ENCODE assay signal across 8 cellular contexts in the genomic region with DNA sequence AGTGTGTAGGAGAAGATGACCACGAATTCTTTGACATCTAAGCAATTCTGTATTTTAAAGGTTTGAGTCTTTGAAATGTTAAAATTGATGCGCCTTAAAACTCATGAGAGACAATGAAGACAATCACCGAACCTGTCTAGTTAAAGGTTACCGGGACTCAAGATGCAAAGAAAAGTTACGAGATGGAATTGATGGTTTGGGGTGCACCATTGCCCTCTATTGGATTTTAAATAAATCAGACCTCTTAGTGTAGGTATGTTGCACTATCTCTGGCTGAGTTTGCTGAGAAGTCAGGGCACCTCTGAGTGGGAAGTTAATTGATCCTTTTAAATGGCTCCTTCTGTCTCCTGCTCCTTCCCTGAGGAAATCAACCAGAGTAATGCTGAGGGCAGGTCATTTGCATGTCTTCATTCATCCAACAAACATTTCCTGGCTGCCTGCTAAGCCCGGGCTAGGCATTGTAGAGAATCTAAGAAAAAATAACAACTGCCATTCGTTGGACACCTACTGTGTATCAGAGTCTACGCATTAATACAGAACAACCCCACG. TPM values are rescaled to one million over a fixed set of nuclear protein-coding genes. Genes with fewer than 3 reads are reported as not detected.
DNase-seq lines count a peak whose midpoint lies in the region; ATAC-seq, FAIRE-seq and TF ChIP-seq lines count a peak whose summit lies in the region.
"Had no signal": no experiment of that assay in that cellular context is flagged by ENCODE, and none has a peak within 500 bp of the region (broad histone marks: within the 10 kb centered on the region; RNA-seq: fewer than 3 reads in every experiment).

No MANE protein-coding gene starts in this region.

- intact Hi-C loops in activated naive CD4-positive, alpha-beta T cell treated with anti-CD3 and anti-CD28 coated beads for 36 hours (cut with micrococcal nuclease): loop anchor here (1.0 to 10.0 kb wide), 6 partner anchors 10 to 1344 kb away; a partner anchor contains a TSS

- H3K4me3 Mint-ChIP-seq in activated naive CD4-positive, alpha-beta T cell treated with anti-CD3 and anti-CD28 coated beads for 36 hours: peak overlapping the region; percentile 33
- peak overlapping the region; percentile 80 to 84 for H3K4me3 Mint-ChIP-seq in stimulated activated naive CD8-positive, alpha-beta T cell treated with anti-CD3 and anti-CD28 coated beads, Interleukin-15, amount 100 ng/mL, for 72 hours
- no peak overlapping the region for H3K4me3 Mint-ChIP-seq in osteocyte (ENCODE audit: unreplicated experiment)

- no peaks in the 10 kb centered on the region for H3K27me3 Mint-ChIP-seq in activated naive CD4-positive, alpha-beta T cell treated with anti-CD3 and anti-CD28 coated beads for 36 hours (ENCODE audit: low read depth)
- no peaks in the 10 kb centered on the region for H3K27me3 Mint-ChIP-seq in stimulated activated naive CD8-positive, alpha-beta T cell treated with anti-CD3 and anti-CD28 coated beads, Interleukin-15, amount 100 ng/mL, for 72 hours
- peaks cover 54% of the 10 kb centered on the region for H3K27me3 Mint-ChIP-seq in osteocyte (ENCODE audit: unreplicated experiment)

- H3K4me1 Mint-ChIP-seq in activated naive CD4-positive, alpha-beta T cell treated with anti-CD3 and anti-CD28 coated beads for 36 hours (ENCODE audit: low read depth): peaks cover 93% of the 10 kb centered on the region
- H3K4me1 Mint-ChIP-seq in stimulated activated naive CD8-positive, alpha-beta T cell treated with anti-CD3 and anti-CD28 coated beads, Interleukin-15, amount 100 ng/mL, for 72 hours: peaks cover 98% of the 10 kb centered on the region
- no peaks in the 10 kb centered on the region for H3K4me1 Mint-ChIP-seq in osteocyte (ENCODE audit: unreplicated experiment)

- TF ChIP-seq CTCF in bronchial epithelial cell (IDR thresholded peaks at IDR 0.05; ENCODE audit: insufficient read depth, low read length, severe bottlenecking) (no peak), osteocyte (IDR thresholded peaks at IDR 0.05) (no peak)

- H3K27ac Mint-ChIP-seq in activated naive CD4-positive, alpha-beta T cell treated with anti-CD3 and anti-CD28 coated beads for 36 hours: peak overlapping the region; percentile 95
- peak overlapping the region in 1 of 2 donors; percentile 90 for H3K27ac Mint-ChIP-seq in stimulated activated naive CD8-positive, alpha-beta T cell treated with anti-CD3 and anti-CD28 coated beads, Interleukin-15, amount 100 ng/mL, for 72 hours
- no peak overlapping the region for H3K27ac Mint-ChIP-seq in osteocyte (ENCODE audit: unreplicated experiment)

- H3K27me3 ChIP-seq in bronchial epithelial cell (ENCODE audit: control insufficient read depth, insufficient read depth, low read length): peaks cover 4% of the 10 kb centered on the region

- H3K9me3 Mint-ChIP-seq in activated naive CD4-positive, alpha-beta T cell treated with anti-CD3 and anti-CD28 coated beads for 36 hours: no peaks in the 10 kb centered on the region
- no peaks in the 10 kb centered on the region for H3K9me3 Mint-ChIP-seq in stimulated activated naive CD8-positive, alpha-beta T cell treated with anti-CD3 and anti-CD28 coated beads, Interleukin-15, amount 100 ng/mL, for 72 hours
- H3K9me3 Mint-ChIP-seq in osteocyte (ENCODE audit: unreplicated experiment): no peaks in the 10 kb centered on the region

- H3K4me3 ChIP-seq in bronchial epithelial cell (ENCODE audit: low read depth, low read length): no peak overlapping the region

- FAIRE-seq in bronchial epithelial cell (lab: Jason Lieb, UNC): no peak

- ATAC-seq in stimulated activated naive CD8-positive, alpha-beta T cell treated with anti-CD3 and anti-CD28 coated beads, Interleukin-15, amount 100 ng/mL, for 72 hours: peak; percentile 52

- CTCF ChIA-PET in activated naive CD4-positive, alpha-beta T cell treated with anti-CD3 and anti-CD28 coated beads for 36 hours (lab: Charles Lee): interaction anchor here (2.8 kb wide), 2 partner anchors 8 to 84 kb away, joined by 20 to 23 read pairs; no protein-coding TSS in a partner anchor

- H3K36me3 ChIP-seq in bronchial epithelial cell (ENCODE audit: control insufficient read depth, insufficient read depth, low read length): no peaks in the 10 kb centered on the region
- H3K36me3 ChIP-seq: BE2C had no signal

- H3K36me3 Mint-ChIP-seq in activated naive CD4-positive, alpha-beta T cell treated with anti-CD3 and anti-CD28 coated beads for 36 hours (ENCODE audit: low read depth): no peaks in the 10 kb centered on the region
- H3K36me3 Mint-ChIP-seq in osteocyte (ENCODE audit: unreplicated experiment): no peaks in the 10 kb centered on the region

- no peak for DNase-seq in activated naive CD4-positive, alpha-beta T cell treated with anti-CD3 and anti-CD28 coated beads for 36 hours
- no peak for DNase-seq in activated naive CD4-positive, alpha-beta T cell (lab: John Stamatoyannopoulos, UW)
- DNase-seq in bronchial epithelial cell (ENCODE audit: low read depth) (peak; percentile 10), KG1 (lab: John Stamatoyannopoulos, UW) (no peak), osteocyte (ENCODE audit: extremely low spot score, unreplicated experiment) (no peak)
- no peak for DNase-seq in stimulated activated naive CD8-positive, alpha-beta T cell treated with anti-CD3 and anti-CD28 coated beads, Interleukin-15, amount 100 ng/mL, for 72 hours
- DNase-seq: activated gamma-delta T cell treated with Interleukin-2 at 50 U/mL for 16 hours, BE2C had no signal

RNA-seq across cellular contexts. Expression of a gene that starts 19.4 kb away (rescaled TPM):
- 1 to 10 TPM; 1.1 to 1.5 TPM for total RNA-seq in activated naive CD4-positive, alpha-beta T cell treated with anti-CD3 and anti-CD28 coated beads for 36 hours
- not detected in 2 replicates for total RNA-seq in bronchial epithelial cell
- not detected in 2 replicates for total RNA-seq in osteocyte

RNA-seq across cellular contexts. Expression of a gene that starts 39.9 kb away (rescaled TPM):
- total RNA-seq in activated naive CD4-positive, alpha-beta T cell treated with anti-CD3 and anti-CD28 coated beads for 36 hours: 10 to 100 TPM; 25.5 to 29.4 TPM
- total RNA-seq in bronchial epithelial cell: not detected in 2 replicates
- not detected in 2 replicates for total RNA-seq in osteocyte

RNA-seq across cellular contexts. Expression of a gene that starts 47.3 kb away (rescaled TPM):
- total RNA-seq in activated naive CD4-positive, alpha-beta T cell treated with anti-CD3 and anti-CD28 coated beads for 36 hours: under 1 TPM; 0.64 to 0.81 TPM
- total RNA-seq in bronchial epithelial cell (not detected in 2 replicates), osteocyte (not detected in 2 replicates)

RNA-seq across cellular contexts. Expression of a gene that starts 53.9 kb away (rescaled TPM):
- total RNA-seq in activated naive CD4-positive, alpha-beta T cell treated with anti-CD3 and anti-CD28 coated beads for 36 hours: 1 to 10 TPM; 1.8 to 1.9 TPM
- total RNA-seq in bronchial epithelial cell: 22.1 and 27.8 TPM in 2 replicates
- total RNA-seq in osteocyte: not detected in 2 replicates

Comparison
In these comparisons a context has a peak if more than half of its experiments do, and no peak if none do; other contexts are left out.
1. RNA of a gene that starts 39.9 kb away (total RNA-seq): 25.5 to 29.4 TPM in activated naive CD4-positive, alpha-beta T cell treated with anti-CD3 and anti-CD28 coated beads for 36 hours; not detected in bronchial epithelial cell and not detected in osteocyte; every median in the first group is over 10 times any median in the second.